Comparison of ENCODE assay signal across 8 cellular contexts in genomic region chr13:45055198-45055901, GRCh38.
A peak's percentile ranks its signal among the peaks of the same experiment; 100 is the strongest.
DNase-seq lines count a peak whose midpoint lies in the region; ATAC-seq and TF ChIP-seq lines count a peak whose summit lies in the region.

No MANE protein-coding gene starts in this region.

- H4K20me1 ChIP-seq in neural progenitor cell (ENCODE audit: low read depth) (no peaks in the 10 kb centered on the region), MM.1S (ENCODE audit: insufficient read depth, low read length) (no peaks in the 10 kb centered on the region), Karpas-422 (ENCODE audit: insufficient read depth, low read depth, low read length) (no peaks in the 10 kb centered on the region)

- no peak overlapping the region for H3K4me3 ChIP-seq in neural progenitor cell
- no peak overlapping the region for H3K4me3 ChIP-seq in MM.1S (ENCODE audit: low read length)
- H3K4me3 ChIP-seq in Karpas-422 (ENCODE audit: low read length), result no peak overlapping the region

- TF ChIP-seq CTCF in neural progenitor cell (IDR thresholded peaks at IDR 0.05) (no peak), MM.1S (IDR thresholded peaks at IDR 0.05; ENCODE audit: low read length) (no peak)

- ATAC-seq in GM21381 (IDR thresholded peaks at IDR 0.05; ENCODE audit: unreplicated experiment) (peak; percentile 79), HG03520 (IDR thresholded peaks at IDR 0.05; ENCODE audit: unreplicated experiment) (no peak)

- H3K4me3 Mint-ChIP-seq in neural progenitor cell, result no peak overlapping the region

- H3K79me2 ChIP-seq in neural progenitor cell (ENCODE audit: low read depth) (no peaks in the 10 kb centered on the region), MM.1S (ENCODE audit: low read length) (no peaks in the 10 kb centered on the region), Karpas-422 (ENCODE audit: low read length) (no peaks in the 10 kb centered on the region)

- H3K36me3 Mint-ChIP-seq in neural progenitor cell, result no peaks in the 10 kb centered on the region

- H3K4me1 ChIP-seq in neural progenitor cell, result peaks cover 4% of the 10 kb centered on the region
- no peaks in the 10 kb centered on the region for H3K4me1 ChIP-seq in MM.1S (ENCODE audit: low read length)
- H3K4me1 ChIP-seq in Karpas-422 (ENCODE audit: low read length), result 0 out of 2 replicates have a peak, but pooled peaks cover 3% of the 10 kb centered on the region

- H3K27ac Mint-ChIP-seq in neural progenitor cell, result peak overlapping the region; percentile 23

- H3K4me1 Mint-ChIP-seq in neural progenitor cell, result peaks cover 14% of the 10 kb centered on the region

- H3K4me2 ChIP-seq in neural progenitor cell (no peak overlapping the region), MM.1S (ENCODE audit: low read depth, low read length) (no peak overlapping the region), Karpas-422 (ENCODE audit: low read depth, low read length, poor library complexity, severe bottlenecking) (no peak overlapping the region)

- DNase-seq in AG20443 (ENCODE audit: low spot score) (peak; percentile 79), MV-4-11 (lab: John Stamatoyannopoulos, UW) (peak; percentile 46), neural progenitor cell (ENCODE audit: low spot score) (no peak), MM.1S (no peak), Karpas-422 (no peak)

- no peaks in the 10 kb centered on the region for H3K9me3 Mint-ChIP-seq in neural progenitor cell

- H3K27ac ChIP-seq in angular gyrus (ENCODE audit: low read depth, low read length) (peak overlapping the region; percentile 84), neural progenitor cell (no peak overlapping the region), MM.1S (ENCODE audit: low read length) (no peak overlapping the region), Karpas-422 (ENCODE audit: low read length) (no peak overlapping the region)

- H2AFZ ChIP-seq in neural progenitor cell (replicated peaks), result peak overlapping the region; percentile 95
- no peak overlapping the region for H2AFZ ChIP-seq in MM.1S (ENCODE audit: low read length)
- H2AFZ ChIP-seq in Karpas-422 (ENCODE audit: low read length), result no peak overlapping the region

- no peak overlapping the region for H3K9ac ChIP-seq in neural progenitor cell
- H3K9ac ChIP-seq in MM.1S (ENCODE audit: low read length), result no peak overlapping the region
- no peak overlapping the region for H3K9ac ChIP-seq in Karpas-422 (ENCODE audit: low read length)

- H3K9me2 ChIP-seq in MM.1S (replicated peaks; ENCODE audit: insufficient read depth, low read length) (no peaks in the 10 kb centered on the region), Karpas-422 (replicated peaks; ENCODE audit: insufficient read depth, low read length) (no peaks in the 10 kb centered on the region)

- H3K9me3 ChIP-seq in neural progenitor cell (ENCODE audit: low read depth), result no peaks in the 10 kb centered on the region
- no peaks in the 10 kb centered on the region for H3K9me3 ChIP-seq in MM.1S (replicated peaks; ENCODE audit: insufficient read depth, low read length)
- H3K9me3 ChIP-seq in Karpas-422 (ENCODE audit: low read length), result no peaks in the 10 kb centered on the region

- H3K27me3 ChIP-seq in neural progenitor cell (no peaks in the 10 kb centered on the region), MM.1S (replicated peaks; ENCODE audit: insufficient read depth, low read length) (no peaks in the 10 kb centered on the region), Karpas-422 (ENCODE audit: low read length) (no peaks in the 10 kb centered on the region)

- H3F3A ChIP-seq in neural progenitor cell (ENCODE audit: low read depth), result no peaks in the 10 kb centered on the region
- H3F3A ChIP-seq in MM.1S (ENCODE audit: insufficient read depth, low read length), result no peaks in the 10 kb centered on the region

- no peaks in the 10 kb centered on the region for H3K27me3 Mint-ChIP-seq in neural progenitor cell (ENCODE audit: insufficient read depth, low read depth)

- H3K36me3 ChIP-seq in neural progenitor cell (no peaks in the 10 kb centered on the region), MM.1S (replicated peaks; ENCODE audit: insufficient read depth, low read length) (no peaks in the 10 kb centered on the region), Karpas-422 (ENCODE audit: insufficient read depth, low read length) (no peaks in the 10 kb centered on the region)

Comparison
In these comparisons a context has a peak if more than half of its experiments do, and no peak if none do; other contexts are left out.
1. DNase-seq: peak in AG20443 (single experiment) and MV-4-11 (single experiment); none in neural progenitor cell (single experiment), MM.1S (single experiment) and Karpas-422 (single experiment).